In genomic region chr21:38500073-38500472, GRCh38 we compare ENCODE assay signal across 1 cellular context.
TF ChIP-seq lines count a peak whose summit lies in the region.

No MANE protein-coding gene starts in this region.

TF ChIP-seq in GM23338, 12 proteins besides CTCF, POLR2A, EP300 and RAD21:
- TF ChIP-seq ETS1 (IDR thresholded peaks at IDR 0.05), result no peak
- TF ChIP-seq REST (IDR thresholded peaks at IDR 0.05; ENCODE audit: unreplicated experiment), result no peak
- TF ChIP-seq CREB1 (CRISPR knock-in tag; IDR thresholded peaks at IDR 0.05; ENCODE audit: low read depth), result no peak
- TF ChIP-seq EZH2phosphoT487 (IDR thresholded peaks at IDR 0.05; ENCODE audit: unreplicated experiment), result no peak
- no peak for TF ChIP-seq EZH2 (IDR thresholded peaks at IDR 0.05; ENCODE audit: low read depth, unreplicated experiment)
- TF ChIP-seq ZNF114 (CRISPR knock-in tag; IDR thresholded peaks at IDR 0.05), result no peak
- no peak for TF ChIP-seq POLR2AphosphoS5 (IDR thresholded peaks at IDR 0.05; ENCODE audit: low read depth)
- TF ChIP-seq ZNF331 (CRISPR knock-in tag; IDR thresholded peaks at IDR 0.05; ENCODE audit: low read depth), result no peak
- no peak for TF ChIP-seq NANOG (IDR thresholded peaks at IDR 0.05; ENCODE audit: borderline replicate concordance)
- TF ChIP-seq STAT1 (IDR thresholded peaks at IDR 0.05; ENCODE audit: unreplicated experiment), result no peak
- no peak for TF ChIP-seq ZNF462 (CRISPR knock-in tag; IDR thresholded peaks at IDR 0.05)
- no peak for TF ChIP-seq JUNB (IDR thresholded peaks at IDR 0.05; ENCODE audit: unreplicated experiment)
